In the genomic region with DNA sequence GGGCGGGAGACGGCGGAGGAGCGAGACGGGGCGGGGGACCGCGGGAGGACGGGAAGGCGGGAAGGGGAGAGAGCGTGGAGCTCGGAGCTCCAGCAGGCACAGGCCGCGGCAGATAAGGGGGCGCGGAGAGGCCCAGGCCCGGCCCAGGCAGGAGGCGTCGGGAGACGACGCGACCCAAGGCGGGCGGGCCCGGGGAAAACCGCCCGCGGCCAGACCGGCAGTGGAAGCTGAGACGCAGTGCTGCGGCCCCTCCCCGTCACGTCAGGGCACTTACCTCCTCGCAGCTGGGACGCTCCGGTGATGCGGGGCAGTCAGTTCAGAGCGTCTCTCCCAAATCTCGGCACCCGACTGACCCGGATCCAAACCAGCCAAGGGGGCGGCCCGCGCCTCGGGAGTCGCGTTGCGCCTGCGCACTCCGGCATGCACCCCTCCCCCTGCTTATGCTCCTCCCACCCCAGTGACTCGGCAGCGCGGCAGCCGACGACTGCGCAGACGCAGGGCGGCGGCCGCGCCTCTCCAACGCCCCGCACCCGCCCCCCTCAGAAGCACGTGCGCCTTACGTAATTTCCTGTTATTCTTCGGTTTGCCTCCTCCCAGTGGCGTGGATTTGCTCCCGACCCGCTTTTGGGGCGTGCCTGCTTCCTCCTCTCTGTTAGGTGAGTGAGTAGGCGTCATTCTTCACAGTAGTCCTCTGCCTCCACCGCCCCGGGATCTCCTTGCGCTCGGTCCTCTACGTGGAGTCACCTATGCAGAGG, we compare ENCODE assay signal across 8 cellular contexts.
DNase-seq lines count a peak whose midpoint lies in the region; FAIRE-seq and TF ChIP-seq lines count a peak whose summit lies in the region.

A gene (minus strand): TSS at position 350 of the 755 bp plus-strand sequence. CDS start 3,814 bp downstream, outside the sequence.

- peak within 1 kb of the TSS; percentile 93 for H2AFZ ChIP-seq in Loucy (ENCODE audit: low read length)

- no peaks in the 10 kb centered on the region for H3K27me3 ChIP-seq in Loucy (ENCODE audit: insufficient read depth, low read length, poor library complexity, severe bottlenecking)

- peaks cover 47% of the 10 kb centered on the region for H3K4me1 ChIP-seq in Loucy (ENCODE audit: insufficient read depth, low read length, poor library complexity, severe bottlenecking)

- DNase-seq in EL (peak; percentile 98), H54 (ENCODE audit: insufficient read length, low spot score) (peak; percentile 92), fibroblast of pulmonary artery (ENCODE audit: low read depth) (peak; percentile 98)
- peak; percentile 97 for DNase-seq in activated T-helper 9 cell treated with anti-CD3 and anti-CD28 coated beads, Interleukin-2, amount 50 U/mL, for 16 hours (ENCODE audit: low read depth)

- H3K4me2 ChIP-seq in Loucy (ENCODE audit: low read depth, low read length, poor library complexity, severe bottlenecking): peak within 1 kb of the TSS; percentile 99

- H3K4me3 ChIP-seq in Loucy (ENCODE audit: low read length, poor library complexity, severe bottlenecking) (peak within 1 kb of the TSS; percentile 98), fibroblast of pulmonary artery (replicated peaks; ENCODE audit: low read depth, low read length) (peak within 1 kb of the TSS; percentile 95)

- FAIRE-seq in H54 (lab: Jason Lieb, UNC): peak; percentile 67

- no peaks in the 10 kb centered on the region for H3F3A ChIP-seq in Loucy (ENCODE audit: low read depth)

- TF ChIP-seq CTCF in Loucy (conservative IDR thresholded peaks at IDR 0.05; ENCODE audit: low read length): no peak
- TF ChIP-seq CTCF in fibroblast of pulmonary artery (IDR thresholded peaks at IDR 0.05; ENCODE audit: low read length, missing control alignments): no peak
- TF ChIP-seq CTCF in nephron (IDR thresholded peaks at IDR 0.05; ENCODE audit: unreplicated experiment in 3 of 3): no peak

- H3K4me1 Mint-ChIP-seq in nephron: peaks cover 52% of the 10 kb centered on the region
- peaks cover 62% of the 10 kb centered on the region for H3K4me1 Mint-ChIP-seq in stimulated activated naive CD8-positive, alpha-beta T cell treated with anti-CD3 and anti-CD28 coated beads, Interleukin-15, Interleukin-2, amounts not matched to agents 100 ng/mL and 50 ng/mL, for 24 hours (ENCODE audit: low read depth)

- peaks cover 45% of the 10 kb centered on the region for H4K20me1 ChIP-seq in Loucy (ENCODE audit: insufficient read depth, low read length, poor library complexity, severe bottlenecking)

- peaks cover 8% of the 10 kb centered on the region; the same call in 1 of the 2 replicates for H3K36me3 ChIP-seq in Loucy (ENCODE audit: insufficient read depth, low read length)

- peaks cover 55% of the 10 kb centered on the region for H3K79me2 ChIP-seq in Loucy (ENCODE audit: insufficient read depth, low read length)

- peaks cover 11% of the 10 kb centered on the region for H3K36me3 Mint-ChIP-seq in nephron (ENCODE audit: low read depth)
- peaks cover 11% of the 10 kb centered on the region for H3K36me3 Mint-ChIP-seq in stimulated activated naive CD8-positive, alpha-beta T cell treated with anti-CD3 and anti-CD28 coated beads, Interleukin-15, Interleukin-2, amounts not matched to agents 100 ng/mL and 50 ng/mL, for 24 hours (ENCODE audit: low read depth)

- no peaks in the 10 kb centered on the region for H3K27me3 Mint-ChIP-seq in nephron (ENCODE audit: low read depth)
- H3K27me3 Mint-ChIP-seq in stimulated activated naive CD8-positive, alpha-beta T cell treated with anti-CD3 and anti-CD28 coated beads, Interleukin-15, Interleukin-2, amounts not matched to agents 100 ng/mL and 50 ng/mL, for 24 hours: no peaks in the 10 kb centered on the region

- H3K4me3 Mint-ChIP-seq in nephron: peak within 1 kb of the TSS; percentile 92 to 100 (median 95)
- H3K4me3 Mint-ChIP-seq in stimulated activated naive CD8-positive, alpha-beta T cell treated with anti-CD3 and anti-CD28 coated beads, Interleukin-15, Interleukin-2, amounts not matched to agents 100 ng/mL and 50 ng/mL, for 24 hours: peak within 1 kb of the TSS; percentile 96

- H3K9ac ChIP-seq in Loucy (ENCODE audit: low read depth, low read length, poor library complexity, severe bottlenecking): peak within 1 kb of the TSS; percentile 92

- no peaks in the 10 kb centered on the region for H3K9me3 Mint-ChIP-seq in nephron
- H3K9me3 Mint-ChIP-seq in stimulated activated naive CD8-positive, alpha-beta T cell treated with anti-CD3 and anti-CD28 coated beads, Interleukin-15, Interleukin-2, amounts not matched to agents 100 ng/mL and 50 ng/mL, for 24 hours: no peaks in the 10 kb centered on the region

- no peaks in the 10 kb centered on the region for H3K9me2 ChIP-seq in Loucy (replicated peaks; ENCODE audit: low read depth, low read length)

- H3K27ac Mint-ChIP-seq in nephron: peak within 1 kb of the TSS; percentile 90 to 99 (median 97)
- peak within 1 kb of the TSS; percentile 96 for H3K27ac Mint-ChIP-seq in stimulated activated naive CD8-positive, alpha-beta T cell treated with anti-CD3 and anti-CD28 coated beads, Interleukin-15, Interleukin-2, amounts not matched to agents 100 ng/mL and 50 ng/mL, for 24 hours

- TF ChIP-seq POLR2A in H54 (IDR thresholded peaks at IDR 0.05; ENCODE audit: low read depth, low read length) (peak; percentile 93), Raji (IDR thresholded peaks at IDR 0.05; ENCODE audit: insufficient read depth, low read depth, low read length) (peak; percentile 83)

- no peaks in the 10 kb centered on the region for H3K9me3 ChIP-seq in Loucy (ENCODE audit: insufficient read depth, low read depth, low read length)

Comparison
In these comparisons a context has a peak if more than half of its experiments do, and no peak if none do; other contexts are left out.
1. Peak in every context shown above with its lines: DNase-seq and H3K4me3 ChIP-seq.